21 cellular contexts compared by ENCODE assay signal in the genomic region with DNA sequence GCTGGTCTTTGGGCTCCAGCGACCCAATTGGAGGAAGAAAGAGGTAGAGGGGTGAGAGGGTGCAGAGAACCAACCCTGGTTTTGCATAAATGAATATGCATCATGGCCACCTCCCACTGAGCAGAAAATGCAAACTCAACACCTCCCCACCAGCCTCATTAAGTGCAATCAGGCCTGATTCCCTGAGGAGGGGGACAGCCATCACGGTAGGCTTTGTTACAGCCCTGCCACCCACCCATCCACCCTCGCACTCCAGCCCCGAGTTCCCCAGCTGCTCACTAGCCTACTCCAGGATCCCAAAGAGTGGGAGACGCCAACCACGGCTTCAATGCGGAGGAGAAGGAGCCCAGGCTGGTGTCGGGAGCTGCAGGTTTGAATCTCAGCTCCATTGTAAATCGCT. TPM values are rescaled to one million over a fixed set of nuclear protein-coding genes. Genes with fewer than 3 reads are reported as not detected.
A peak's percentile ranks its signal among the peaks of the same experiment; 100 is the strongest.
DNase-seq lines count a peak whose midpoint lies in the region; ATAC-seq and TF ChIP-seq lines count a peak whose summit lies in the region.
"Had no signal": no experiment of that assay in that cellular context is flagged by ENCODE, and none has a peak within 500 bp of the region (broad histone marks: within the 10 kb centered on the region; RNA-seq: fewer than 3 reads in every experiment).

No MANE protein-coding gene starts in this region.

- H3K36me3 ChIP-seq in WERI-Rb-1: no peaks in the 10 kb centered on the region
- H3K36me3 ChIP-seq: MG63 had no signal

- no peaks in the 10 kb centered on the region for H3K36me3 Mint-ChIP-seq in nephron progenitor cell (ENCODE audit: low read depth)
- H3K36me3 Mint-ChIP-seq in activated CD4-positive, alpha-beta memory T cell treated with anti-CD3 and anti-CD28 coated beads, Interleukin-2, amount 10 ng/mL, durations not matched to agents 7 days and 5 days (ENCODE audit: low read depth): no peaks in the 10 kb centered on the region
- H3K36me3 Mint-ChIP-seq: IgD-negative memory B cell had no signal

- H3K27me3 Mint-ChIP-seq in nephron progenitor cell (ENCODE audit: low read depth, poor library complexity): peaks cover 14% of the 10 kb centered on the region
- H3K27me3 Mint-ChIP-seq in activated CD4-positive, alpha-beta memory T cell treated with anti-CD3 and anti-CD28 coated beads, Interleukin-2, amount 10 ng/mL, durations not matched to agents 7 days and 5 days: peaks cover 7% of the 10 kb centered on the region

- no peak overlapping the region for H3K27ac Mint-ChIP-seq in nephron progenitor cell
- no peak overlapping the region for H3K27ac Mint-ChIP-seq in activated CD4-positive, alpha-beta memory T cell treated with anti-CD3 and anti-CD28 coated beads, Interleukin-2, amount 10 ng/mL, durations not matched to agents 7 days and 5 days
- H3K27ac Mint-ChIP-seq: IgD-negative memory B cell had no signal

- ATAC-seq in GM19023 (IDR thresholded peaks at IDR 0.05; ENCODE audit: unreplicated experiment): no peak

- CTCF ChIA-PET in activated CD4-positive, alpha-beta memory T cell treated with anti-CD3 and anti-CD28 coated beads, Interleukin-2, amount 10 ng/mL, durations not matched to agents 7 days and 5 days (lab: Charles Lee): no interaction called here

- peak overlapping the region; percentile 14 for H3K27ac ChIP-seq in caudate nucleus (ENCODE audit: low read depth, low read length)
- H3K27ac ChIP-seq in WERI-Rb-1: no peak overlapping the region
- H3K27ac ChIP-seq: C4-2B, HL-60 had no signal

- TF ChIP-seq CTCF in nephron progenitor cell (IDR thresholded peaks at IDR 0.05): no peak
- TF ChIP-seq CTCF in WERI-Rb-1 (IDR thresholded peaks at IDR 0.05; ENCODE audit: low read depth, low read length): no peak

- no peaks in the 10 kb centered on the region for H3K27me3 ChIP-seq in WERI-Rb-1 (ENCODE audit: insufficient read depth, low read depth, severe bottlenecking)
- H3K27me3 ChIP-seq: MG63 had no signal

- no peaks in the 10 kb centered on the region for H3K9me3 ChIP-seq in WERI-Rb-1 (ENCODE audit: severe bottlenecking)
- H3K9me3 ChIP-seq: MG63 had no signal

- POLR2A ChIA-PET in activated CD4-positive, alpha-beta memory T cell treated with anti-CD3 and anti-CD28 coated beads, Interleukin-2, amount 10 ng/mL, durations not matched to agents 7 days and 5 days (lab: Charles Lee): no interaction called here

- H3K4me3 Mint-ChIP-seq in nephron progenitor cell: no peak overlapping the region
- H3K4me3 Mint-ChIP-seq in activated CD4-positive, alpha-beta memory T cell treated with anti-CD3 and anti-CD28 coated beads, Interleukin-2, amount 10 ng/mL, durations not matched to agents 7 days and 5 days: no peak overlapping the region
- H3K4me3 Mint-ChIP-seq: IgD-negative memory B cell had no signal

- peak; percentile 87 to 92 for DNase-seq in NCI-H526 (lab: John Stamatoyannopoulos, UW)
- peak in 18 of 61 donors; percentile 11 to 61 (median 26) for DNase-seq in caudate nucleus (lab: John Stamatoyannopoulos, UW)
- peak; percentile 40 for DNase-seq in iPS DF 19.7 (ENCODE audit: low read depth, low spot score)
- peak; percentile 48 for DNase-seq in putamen (ENCODE audit: low spot score)
- no peak for DNase-seq in nephron progenitor cell
- no peak for DNase-seq in WERI-Rb-1
- DNase-seq in activated CD4-positive, alpha-beta memory T cell treated with anti-CD3 and anti-CD28 coated beads, Interleukin-2, amount 10 ng/mL, durations not matched to agents 7 days and 5 days: no peak
- DNase-seq: ACHN, DMS79, Karpas-422, NCI-H1092, NCI-H1436 treated with DMSO at 0.1 percent for 48 hours, NCI-H2029, NCI-H345, NCI-H69, SHP77 treated with DMSO at 0.1 percent for 48 hours had no signal

- H3K4me3 ChIP-seq in WERI-Rb-1 (ENCODE audit: low read depth, low read length): no peak overlapping the region
- H3K4me3 ChIP-seq: MG63 had no signal

- peaks cover 5% of the 10 kb centered on the region for H3K4me1 Mint-ChIP-seq in nephron progenitor cell
- H3K4me1 Mint-ChIP-seq in activated CD4-positive, alpha-beta memory T cell treated with anti-CD3 and anti-CD28 coated beads, Interleukin-2, amount 10 ng/mL, durations not matched to agents 7 days and 5 days: no peaks in the 10 kb centered on the region
- H3K4me1 Mint-ChIP-seq: IgD-negative memory B cell had no signal

- H3K9me3 Mint-ChIP-seq in nephron progenitor cell: no peaks in the 10 kb centered on the region
- H3K9me3 Mint-ChIP-seq in activated CD4-positive, alpha-beta memory T cell treated with anti-CD3 and anti-CD28 coated beads, Interleukin-2, amount 10 ng/mL, durations not matched to agents 7 days and 5 days: no peaks in the 10 kb centered on the region

RNA-seq across cellular contexts. Expression of a gene that starts 48.3 kb away (rescaled TPM):
- total RNA-seq in activated CD4-positive, alpha-beta memory T cell treated with anti-CD3 and anti-CD28 coated beads, Interleukin-2, amount 10 ng/mL, durations not matched to agents 7 days and 5 days: 10 to 100 TPM; 34.8 to 36.3 TPM

RNA-seq across cellular contexts. Expression of a gene that starts 54.3 kb away (rescaled TPM):
- not detected for total RNA-seq in activated CD4-positive, alpha-beta memory T cell treated with anti-CD3 and anti-CD28 coated beads, Interleukin-2, amount 10 ng/mL, durations not matched to agents 7 days and 5 days

Comparison
In these comparisons a context has a peak if more than half of its experiments do, and no peak if none do; other contexts are left out.
1. DNase-seq: peak in NCI-H526 (2 of 2), iPS DF 19.7 (single experiment) and putamen (single experiment); none in nephron progenitor cell (single experiment), WERI-Rb-1 (single experiment) and activated CD4-positive, alpha-beta memory T cell treated with anti-CD3 and anti-CD28 coated beads, Interleukin-2, amount 10 ng/mL, durations not matched to agents 7 days and 5 days (single experiment).